In the genomic region with DNA sequence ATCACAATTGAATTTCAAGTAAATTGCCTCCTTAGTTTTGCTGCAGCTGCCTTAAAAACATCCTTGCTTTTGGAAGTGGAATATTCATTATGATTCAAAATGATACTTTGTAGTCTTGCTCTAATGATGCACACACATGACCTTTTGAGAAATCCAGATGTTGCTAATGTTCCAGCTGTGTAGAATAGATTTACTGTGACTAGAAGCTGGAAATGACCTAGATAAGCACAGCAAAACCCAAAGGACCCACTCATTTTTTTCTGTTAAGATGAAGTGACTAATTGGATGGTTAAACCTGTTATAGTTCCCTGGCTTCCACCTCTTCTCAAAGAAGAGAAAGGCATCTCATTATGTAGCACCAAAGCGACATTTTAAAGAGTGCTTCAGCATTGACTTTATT, we compare ENCODE assay signal across 25 cellular contexts.
"Had no signal": no experiment of that assay in that cellular context is flagged by ENCODE, and none has a peak within 500 bp of the region (broad histone marks: within the 10 kb centered on the region; RNA-seq: fewer than 3 reads in every experiment).

No MANE protein-coding gene starts in this region.

- H3K9me3 Mint-ChIP-seq: activated naive CD4-positive, alpha-beta T cell treated with anti-CD3 and anti-CD28 coated beads for 36 hours; activated naive CD8-positive, alpha-beta T cell treated with anti-CD3 and anti-CD28 coated beads, Interleukin-2, amount 10 ng/mL, durations not matched to agents 7 days and 5 days; activated T-cell treated with anti-CD3 and anti-CD28 coated beads, Interleukin-2, amount 50 U/mL, for 72 hours; nephron; stimulated activated naive CD8-positive, alpha-beta T cell treated with anti-CD3 and anti-CD28 coated beads, Interleukin-15, amount 100 ng/mL, for 72 hours had no signal

- H3K27ac Mint-ChIP-seq: activated naive CD4-positive, alpha-beta T cell treated with anti-CD3 and anti-CD28 coated beads for 36 hours; activated naive CD8-positive, alpha-beta T cell treated with anti-CD3 and anti-CD28 coated beads, Interleukin-2, amount 10 ng/mL, durations not matched to agents 7 days and 5 days; activated T-cell treated with anti-CD3 and anti-CD28 coated beads, Interleukin-2, amount 50 U/mL, for 72 hours; nephron; stimulated activated naive CD8-positive, alpha-beta T cell treated with anti-CD3 and anti-CD28 coated beads, Interleukin-15, amount 100 ng/mL, for 72 hours had no signal

- DNase-seq: activated CD4-positive, alpha-beta T cell treated with anti-CD3 and anti-CD28 coated beads for 1 hour; activated CD4-positive, alpha-beta T cell treated with anti-CD3 and anti-CD28 coated beads, Interleukin-2, amount 50 U/mL, for 1 hour; activated effector memory CD4-positive, alpha-beta T cell treated with Interleukin-2 at 50 U/mL for 16 hours; activated naive CD4-positive, alpha-beta T cell treated with anti-CD3 and anti-CD28 coated beads for 36 hours; activated naive CD8-positive, alpha-beta T cell treated with anti-CD3 and anti-CD28 coated beads, Interleukin-2, amount 10 ng/mL, durations not matched to agents 7 days and 5 days; activated T-cell treated with anti-CD3 and anti-CD28 coated beads, Interleukin-2, amount 50 U/mL, for 72 hours; amniotic stem cell; gastrocnemius medialis; head of caudate nucleus; left cardiac atrium; mesenchymal stem cell; pancreas; psoas muscle; right cardiac atrium; stimulated activated CD4-positive, alpha-beta T cell treated with anti-CD3 and anti-CD28 coated beads, Interleukin-12 subunit alpha, Interleukin-12 subunit beta, amount 100 ng/mL, for 4 hours; stimulated activated CD4-positive, alpha-beta T cell treated with anti-CD3 and anti-CD28 coated beads, Interleukin-4, amount 100 ng/mL, for 4 hours; stimulated activated naive CD8-positive, alpha-beta T cell treated with anti-CD3 and anti-CD28 coated beads, Interleukin-15, amount 100 ng/mL, for 72 hours; WERI-Rb-1 had no signal

- H3K4me1 Mint-ChIP-seq: activated naive CD8-positive, alpha-beta T cell treated with anti-CD3 and anti-CD28 coated beads, Interleukin-2, amount 10 ng/mL, durations not matched to agents 7 days and 5 days; nephron; stimulated activated naive CD8-positive, alpha-beta T cell treated with anti-CD3 and anti-CD28 coated beads, Interleukin-15, amount 100 ng/mL, for 72 hours had no signal

- H3K4me1 ChIP-seq: esophagus muscularis mucosa, gastrocnemius medialis, pancreas, psoas muscle, tibial nerve had no signal

- H3K36me3 ChIP-seq: esophagus muscularis mucosa, gastrocnemius medialis, pancreas, tibial nerve, WERI-Rb-1 had no signal

- H3K27ac ChIP-seq: coronary artery, esophagus muscularis mucosa, pancreas, psoas muscle, tibial nerve, WERI-Rb-1 had no signal

- H3K4me3 ChIP-seq: coronary artery, esophagus muscularis mucosa, gastrocnemius medialis, pancreas, psoas muscle, tibial nerve had no signal

- H3K4me3 Mint-ChIP-seq: activated naive CD4-positive, alpha-beta T cell treated with anti-CD3 and anti-CD28 coated beads for 36 hours; activated naive CD8-positive, alpha-beta T cell treated with anti-CD3 and anti-CD28 coated beads, Interleukin-2, amount 10 ng/mL, durations not matched to agents 7 days and 5 days; activated T-cell treated with anti-CD3 and anti-CD28 coated beads, Interleukin-2, amount 50 U/mL, for 72 hours; nephron; stimulated activated naive CD8-positive, alpha-beta T cell treated with anti-CD3 and anti-CD28 coated beads, Interleukin-15, amount 100 ng/mL, for 72 hours had no signal

- H3K9me3 ChIP-seq: esophagus muscularis mucosa, gastrocnemius medialis, pancreas, psoas muscle, tibial nerve had no signal

- FAIRE-seq: bronchial epithelial cell, islet of Langerhans, pancreas, TTC549 had no signal

- H3K36me3 Mint-ChIP-seq: activated naive CD8-positive, alpha-beta T cell treated with anti-CD3 and anti-CD28 coated beads, Interleukin-2, amount 10 ng/mL, durations not matched to agents 7 days and 5 days had no signal

- H3K27me3 ChIP-seq: esophagus muscularis mucosa, gastrocnemius medialis, pancreas, tibial nerve had no signal

- ATAC-seq: activated T-cell treated with anti-CD3 and anti-CD28 coated beads, Interleukin-2, amount 50 U/mL, for 72 hours; gastrocnemius medialis; left cardiac atrium; pancreas; psoas muscle; right cardiac atrium; stimulated activated naive CD8-positive, alpha-beta T cell treated with anti-CD3 and anti-CD28 coated beads, Interleukin-15, amount 100 ng/mL, for 72 hours had no signal
